6 cellular contexts compared by ENCODE assay signal in genomic region chr20:49456646-49457045, GRCh38. TPM values are rescaled to one million over a fixed set of nuclear protein-coding genes. Genes with fewer than 3 reads are reported as not detected.
"Had no signal": no experiment of that assay in that cellular context is flagged by ENCODE, and none has a peak within 500 bp of the region (broad histone marks: within the 10 kb centered on the region; RNA-seq: fewer than 3 reads in every experiment).

No MANE protein-coding gene starts in this region.

- DNase-seq: IMR-90, KBM-7, KG1 had no signal

- H3K27ac ChIP-seq: HL-60 had no signal

RNA-seq across cellular contexts. Expression of gene KCNB1, which starts 25.8 kb away (rescaled TPM):
- total RNA-seq: HT-29, IMR-90 had no signal
- polyA plus RNA-seq: IgD-negative memory B cell had no signal
